Comparison of ENCODE assay signal across 1 cellular context in genomic region chr12:48815281-48816110, GRCh38.
TF ChIP-seq lines count a peak whose summit lies in the region.

No MANE protein-coding gene starts in this region.

TF ChIP-seq in K562, 482 proteins besides CTCF, POLR2A, EP300 and RAD21 (continued from another document):
- TF ChIP-seq MGA (IDR thresholded peaks at IDR 0.05): peak; percentile 83
- TF ChIP-seq NCOA1 (IDR thresholded peaks at IDR 0.05; ENCODE audit: low read depth): 0 out of 2 replicates have a peak, but pooled peaks have one; percentile 51
- TF ChIP-seq, protein P1, sequence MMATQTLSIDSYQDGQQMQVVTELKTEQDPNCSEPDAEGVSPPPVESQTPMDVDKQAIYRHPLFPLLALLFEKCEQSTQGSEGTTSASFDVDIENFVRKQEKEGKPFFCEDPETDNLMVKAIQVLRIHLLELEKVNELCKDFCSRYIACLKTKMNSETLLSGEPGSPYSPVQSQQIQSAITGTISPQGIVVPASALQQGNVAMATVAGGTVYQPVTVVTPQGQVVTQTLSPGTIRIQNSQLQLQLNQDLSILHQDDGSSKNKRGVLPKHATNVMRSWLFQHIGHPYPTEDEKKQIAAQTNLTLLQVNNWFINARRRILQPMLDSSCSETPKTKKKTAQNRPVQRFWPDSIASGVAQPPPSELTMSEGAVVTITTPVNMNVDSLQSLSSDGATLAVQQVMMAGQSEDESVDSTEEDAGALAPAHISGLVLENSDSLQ (IDR thresholded peaks at IDR 0.05): peak; percentile 94
- peak; percentile 68 for TF ChIP-seq GABPA (tag; conservative IDR thresholded peaks at IDR 0.05; ENCODE audit: low read depth)
- no peak for TF ChIP-seq ARNT (IDR thresholded peaks at IDR 0.05)
- TF ChIP-seq NBN (IDR thresholded peaks at IDR 0.05; ENCODE audit: low read depth): peak; percentile 67; the same call in 1 of the 2 replicates
- no peak for TF ChIP-seq SMAD4 (CRISPR knock-in tag; conservative IDR thresholded peaks at IDR 0.05)
- peak; percentile 46; the same call in 1 of the 2 replicates for TF ChIP-seq PML (IDR thresholded peaks at IDR 0.05; ENCODE audit: low read length)
- TF ChIP-seq ARID1B (IDR thresholded peaks at IDR 0.05): peak; percentile 23; the same call in 1 of the 2 replicates
- TF ChIP-seq POLR2AphosphoS2 (IDR thresholded peaks at IDR 0.05; ENCODE audit: low read length): no peak
- TF ChIP-seq GTF2E2 (tag; IDR thresholded peaks at IDR 0.05): peak; percentile 76
- no peak for TF ChIP-seq ILF3 (IDR thresholded peaks at IDR 0.05; ENCODE audit: borderline replicate concordance)
- TF ChIP-seq, protein P2, sequence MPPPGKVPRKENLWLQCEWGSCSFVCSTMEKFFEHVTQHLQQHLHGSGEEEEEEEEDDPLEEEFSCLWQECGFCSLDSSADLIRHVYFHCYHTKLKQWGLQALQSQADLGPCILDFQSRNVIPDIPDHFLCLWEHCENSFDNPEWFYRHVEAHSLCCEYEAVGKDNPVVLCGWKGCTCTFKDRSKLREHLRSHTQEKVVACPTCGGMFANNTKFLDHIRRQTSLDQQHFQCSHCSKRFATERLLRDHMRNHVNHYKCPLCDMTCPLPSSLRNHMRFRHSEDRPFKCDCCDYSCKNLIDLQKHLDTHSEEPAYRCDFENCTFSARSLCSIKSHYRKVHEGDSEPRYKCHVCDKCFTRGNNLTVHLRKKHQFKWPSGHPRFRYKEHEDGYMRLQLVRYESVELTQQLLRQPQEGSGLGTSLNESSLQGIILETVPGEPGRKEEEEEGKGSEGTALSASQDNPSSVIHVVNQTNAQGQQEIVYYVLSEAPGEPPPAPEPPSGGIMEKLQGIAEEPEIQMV (tag; conservative IDR thresholded peaks at IDR 0.05; ENCODE audit: low read depth): no peak
- TF ChIP-seq MEF2A (IDR thresholded peaks at IDR 0.05; ENCODE audit: control insufficient read depth, low read depth, low read length): no peak
- TF ChIP-seq ZKSCAN3 (CRISPR knock-in tag; IDR thresholded peaks at IDR 0.05): no peak
- TF ChIP-seq CXXC5 (CRISPR knock-in tag; IDR thresholded peaks at IDR 0.05): peak; percentile 68
- TF ChIP-seq ZNF263 (CRISPR knock-in tag; IDR thresholded peaks at IDR 0.05; ENCODE audit: borderline replicate concordance): peak; percentile 94
- TF ChIP-seq PYGO2 (tag; IDR thresholded peaks at IDR 0.05): no peak
- peak; percentile 23; the same call in 1 of the 2 replicates for TF ChIP-seq PHF8 (IDR thresholded peaks at IDR 0.05; ENCODE audit: borderline replicate concordance, low read length)
- TF ChIP-seq HDAC8 (tag; IDR thresholded peaks at IDR 0.05): no peak
- TF ChIP-seq, protein P3, sequence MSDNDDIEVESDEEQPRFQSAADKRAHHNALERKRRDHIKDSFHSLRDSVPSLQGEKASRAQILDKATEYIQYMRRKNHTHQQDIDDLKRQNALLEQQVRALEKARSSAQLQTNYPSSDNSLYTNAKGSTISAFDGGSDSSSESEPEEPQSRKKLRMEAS (CRISPR knock-in tag; IDR thresholded peaks at IDR 0.05): peak; percentile 50; the same call in 1 of the 2 replicates
- TF ChIP-seq, protein P4, sequence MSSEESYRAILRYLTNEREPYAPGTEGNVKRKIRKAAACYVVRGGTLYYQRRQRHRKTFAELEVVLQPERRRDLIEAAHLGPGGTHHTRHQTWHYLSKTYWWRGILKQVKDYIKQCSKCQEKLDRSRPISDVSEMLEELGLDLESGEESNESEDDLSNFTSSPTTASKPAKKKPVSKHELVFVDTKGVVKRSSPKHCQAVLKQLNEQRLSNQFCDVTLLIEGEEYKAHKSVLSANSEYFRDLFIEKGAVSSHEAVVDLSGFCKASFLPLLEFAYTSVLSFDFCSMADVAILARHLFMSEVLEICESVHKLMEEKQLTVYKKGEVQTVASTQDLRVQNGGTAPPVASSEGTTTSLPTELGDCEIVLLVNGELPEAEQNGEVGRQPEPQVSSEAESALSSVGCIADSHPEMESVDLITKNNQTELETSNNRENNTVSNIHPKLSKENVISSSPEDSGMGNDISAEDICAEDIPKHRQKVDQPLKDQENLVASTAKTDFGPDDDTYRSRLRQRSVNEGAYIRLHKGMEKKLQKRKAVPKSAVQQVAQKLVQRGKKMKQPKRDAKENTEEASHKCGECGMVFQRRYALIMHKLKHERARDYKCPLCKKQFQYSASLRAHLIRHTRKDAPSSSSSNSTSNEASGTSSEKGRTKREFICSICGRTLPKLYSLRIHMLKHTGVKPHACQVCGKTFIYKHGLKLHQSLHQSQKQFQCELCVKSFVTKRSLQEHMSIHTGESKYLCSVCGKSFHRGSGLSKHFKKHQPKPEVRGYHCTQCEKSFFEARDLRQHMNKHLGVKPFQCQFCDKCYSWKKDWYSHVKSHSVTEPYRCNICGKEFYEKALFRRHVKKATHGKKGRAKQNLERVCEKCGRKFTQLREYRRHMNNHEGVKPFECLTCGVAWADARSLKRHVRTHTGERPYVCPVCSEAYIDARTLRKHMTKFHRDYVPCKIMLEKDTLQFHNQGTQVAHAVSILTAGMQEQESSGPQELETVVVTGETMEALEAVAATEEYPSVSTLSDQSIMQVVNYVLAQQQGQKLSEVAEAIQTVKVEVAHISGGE (CRISPR knock-in tag; IDR thresholded peaks at IDR 0.05): peak in 1 of 3 experiments; percentile 47; a peak in 1 of 6 replicates
- TF ChIP-seq ELF1 (tag; IDR thresholded peaks at IDR 0.05): peak; percentile 52
- no peak for TF ChIP-seq ATF7 (IDR thresholded peaks at IDR 0.05)
- TF ChIP-seq, protein P5, sequence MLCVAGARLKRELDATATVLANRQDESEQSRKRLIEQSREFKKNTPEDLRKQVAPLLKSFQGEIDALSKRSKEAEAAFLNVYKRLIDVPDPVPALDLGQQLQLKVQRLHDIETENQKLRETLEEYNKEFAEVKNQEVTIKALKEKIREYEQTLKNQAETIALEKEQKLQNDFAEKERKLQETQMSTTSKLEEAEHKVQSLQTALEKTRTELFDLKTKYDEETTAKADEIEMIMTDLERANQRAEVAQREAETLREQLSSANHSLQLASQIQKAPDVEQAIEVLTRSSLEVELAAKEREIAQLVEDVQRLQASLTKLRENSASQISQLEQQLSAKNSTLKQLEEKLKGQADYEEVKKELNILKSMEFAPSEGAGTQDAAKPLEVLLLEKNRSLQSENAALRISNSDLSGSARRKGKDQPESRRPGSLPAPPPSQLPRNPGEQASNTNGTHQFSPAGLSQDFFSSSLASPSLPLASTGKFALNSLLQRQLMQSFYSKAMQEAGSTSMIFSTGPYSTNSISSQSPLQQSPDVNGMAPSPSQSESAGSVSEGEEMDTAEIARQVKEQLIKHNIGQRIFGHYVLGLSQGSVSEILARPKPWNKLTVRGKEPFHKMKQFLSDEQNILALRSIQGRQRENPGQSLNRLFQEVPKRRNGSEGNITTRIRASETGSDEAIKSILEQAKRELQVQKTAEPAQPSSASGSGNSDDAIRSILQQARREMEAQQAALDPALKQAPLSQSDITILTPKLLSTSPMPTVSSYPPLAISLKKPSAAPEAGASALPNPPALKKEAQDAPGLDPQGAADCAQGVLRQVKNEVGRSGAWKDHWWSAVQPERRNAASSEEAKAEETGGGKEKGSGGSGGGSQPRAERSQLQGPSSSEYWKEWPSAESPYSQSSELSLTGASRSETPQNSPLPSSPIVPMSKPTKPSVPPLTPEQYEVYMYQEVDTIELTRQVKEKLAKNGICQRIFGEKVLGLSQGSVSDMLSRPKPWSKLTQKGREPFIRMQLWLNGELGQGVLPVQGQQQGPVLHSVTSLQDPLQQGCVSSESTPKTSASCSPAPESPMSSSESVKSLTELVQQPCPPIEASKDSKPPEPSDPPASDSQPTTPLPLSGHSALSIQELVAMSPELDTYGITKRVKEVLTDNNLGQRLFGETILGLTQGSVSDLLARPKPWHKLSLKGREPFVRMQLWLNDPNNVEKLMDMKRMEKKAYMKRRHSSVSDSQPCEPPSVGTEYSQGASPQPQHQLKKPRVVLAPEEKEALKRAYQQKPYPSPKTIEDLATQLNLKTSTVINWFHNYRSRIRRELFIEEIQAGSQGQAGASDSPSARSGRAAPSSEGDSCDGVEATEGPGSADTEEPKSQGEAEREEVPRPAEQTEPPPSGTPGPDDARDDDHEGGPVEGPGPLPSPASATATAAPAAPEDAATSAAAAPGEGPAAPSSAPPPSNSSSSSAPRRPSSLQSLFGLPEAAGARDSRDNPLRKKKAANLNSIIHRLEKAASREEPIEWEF (CRISPR knock-in tag; IDR thresholded peaks at IDR 0.05): no peak
- peak in 1 of 2 experiments; percentile 91; a peak in 1 of 4 replicates for TF ChIP-seq SIN3A (IDR thresholded peaks at IDR 0.05; ENCODE audit: borderline replicate concordance in 2 of 2, control insufficient read depth in 1 of 2, low read depth in 2 of 2, low read length in 2 of 2)
- TF ChIP-seq NCOA4 (IDR thresholded peaks at IDR 0.05; ENCODE audit: partially characterized antibody): peak; percentile 32
- TF ChIP-seq, protein P6, sequence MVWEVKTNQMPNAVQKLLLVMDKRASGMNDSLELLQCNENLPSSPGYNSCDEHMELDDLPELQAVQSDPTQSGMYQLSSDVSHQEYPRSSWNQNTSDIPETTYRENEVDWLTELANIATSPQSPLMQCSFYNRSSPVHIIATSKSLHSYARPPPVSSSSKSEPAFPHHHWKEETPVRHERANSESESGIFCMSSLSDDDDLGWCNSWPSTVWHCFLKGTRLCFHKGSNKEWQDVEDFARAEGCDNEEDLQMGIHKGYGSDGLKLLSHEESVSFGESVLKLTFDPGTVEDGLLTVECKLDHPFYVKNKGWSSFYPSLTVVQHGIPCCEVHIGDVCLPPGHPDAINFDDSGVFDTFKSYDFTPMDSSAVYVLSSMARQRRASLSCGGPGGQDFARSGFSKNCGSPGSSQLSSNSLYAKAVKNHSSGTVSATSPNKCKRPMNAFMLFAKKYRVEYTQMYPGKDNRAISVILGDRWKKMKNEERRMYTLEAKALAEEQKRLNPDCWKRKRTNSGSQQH (CRISPR knock-in tag; IDR thresholded peaks at IDR 0.05): peak; percentile 92; the same call in 1 of the 2 replicates
- no peak for TF ChIP-seq ZBTB1 (CRISPR knock-in tag; IDR thresholded peaks at IDR 0.05; ENCODE audit: borderline replicate concordance, low read depth)
- TF ChIP-seq NCOA2 (IDR thresholded peaks at IDR 0.05; ENCODE audit: partially characterized antibody in 2 of 2): no peak
- TF ChIP-seq ZNF584 (CRISPR knock-in tag; IDR thresholded peaks at IDR 0.05; ENCODE audit: low read depth): no peak
